1 cellular context compared by ENCODE assay signal in the genomic region with DNA sequence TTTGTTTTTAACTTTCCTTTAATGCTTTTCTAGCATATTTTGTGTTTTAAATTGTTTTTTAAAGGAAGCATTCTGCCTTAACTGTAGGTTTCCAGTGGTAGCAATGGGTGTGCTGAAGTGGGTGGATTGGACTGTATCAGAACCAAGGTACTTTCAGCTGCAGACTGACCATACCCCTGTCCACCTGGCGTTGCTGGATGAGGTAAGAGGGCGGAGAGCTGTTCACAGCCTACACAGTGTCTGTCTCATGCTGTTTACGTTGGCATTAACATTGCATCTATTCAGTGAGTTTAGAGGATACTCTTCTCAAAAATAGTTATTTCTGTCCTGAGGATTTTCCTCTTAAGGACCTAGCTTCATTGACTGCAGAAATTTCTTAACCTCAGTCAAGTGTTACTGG.
TF ChIP-seq lines count a peak whose summit lies in the region.

No MANE protein-coding gene starts in this region.

TF ChIP-seq in liver, 16 proteins besides CTCF, POLR2A, EP300 and RAD21:
- no peak for TF ChIP-seq SP1 (IDR thresholded peaks at IDR 0.05)
TF ChIP-seq in liver: peak in this region for 0.
